In genomic region chr4:152594981-152595916, GRCh38 we compare ENCODE assay signal across 8 cellular contexts. TPM values are rescaled to one million over a fixed set of nuclear protein-coding genes. Genes with fewer than 3 reads are reported as not detected.
A peak's percentile ranks its signal among the peaks of the same experiment; 100 is the strongest.
DNase-seq lines count a peak whose midpoint lies in the region; ATAC-seq, FAIRE-seq and TF ChIP-seq lines count a peak whose summit lies in the region.

No MANE protein-coding gene starts in this region.

- H3F3A ChIP-seq in OCI-LY1 (ENCODE audit: insufficient read depth, low read length) = no peaks in the 10 kb centered on the region; the same call in 1 of the 2 replicates

- ATAC-seq in GM21367 (IDR thresholded peaks at IDR 0.05; ENCODE audit: unreplicated experiment) (peak; percentile 75), HG03378 (IDR thresholded peaks at IDR 0.05; ENCODE audit: unreplicated experiment) (peak; percentile 87), upper lobe of right lung (no peak)
- no peak for ATAC-seq in effector memory CD8-positive, alpha-beta T cell (replicated peaks)

- peak overlapping the region; percentile 53; the same call in 1 of the 2 replicates for H3K9ac ChIP-seq in OCI-LY1 (ENCODE audit: low read length)

- no peak overlapping the region for H2AFZ ChIP-seq in OCI-LY1 (ENCODE audit: low read length)

- no peak overlapping the region for H3K27ac Mint-ChIP-seq in effector memory CD8-positive, alpha-beta T cell

- H3K4me3 ChIP-seq in OCI-LY1 (ENCODE audit: low read depth, low read length, poor library complexity, severe bottlenecking) (peak overlapping the region; percentile 42), upper lobe of right lung (no peak overlapping the region)

- no peaks in the 10 kb centered on the region for H4K20me1 ChIP-seq in OCI-LY1 (ENCODE audit: insufficient read depth, low read length)

- H3K36me3 ChIP-seq in OCI-LY1 (ENCODE audit: insufficient read depth, low read length) (no peaks in the 10 kb centered on the region), upper lobe of right lung (no peaks in the 10 kb centered on the region)

- peaks cover 14 to 16% of the 10 kb centered on the region in 2 donors for H3K27me3 Mint-ChIP-seq in effector memory CD8-positive, alpha-beta T cell

- H3K27me3 ChIP-seq in OCI-LY1 (ENCODE audit: insufficient read depth, low read length) (no peaks in the 10 kb centered on the region), upper lobe of right lung (no peaks in the 10 kb centered on the region)

- DNase-seq in D721Med (ENCODE audit: insufficient read length, low spot score) (no peak), H54 (ENCODE audit: insufficient read length, low spot score) (no peak), upper lobe of right lung (no peak)
- DNase-seq in effector memory CD8-positive, alpha-beta T cell = no peak
- DNase-seq in stimulated activated CD4-positive, alpha-beta T cell treated with anti-CD3 and anti-CD28 coated beads, Interleukin-15, amount 100 ng/mL, for 24 hours = no peak

- peak overlapping the region; percentile 97 for H3K27ac ChIP-seq in OCI-LY1 (ENCODE audit: low read depth, low read length, poor library complexity, severe bottlenecking)
- no peak overlapping the region for H3K27ac ChIP-seq in upper lobe of right lung

- peaks cover 3 to 10% of the 10 kb centered on the region in 2 donors for H3K4me1 Mint-ChIP-seq in effector memory CD8-positive, alpha-beta T cell (ENCODE audit: low read depth in 2 of 2)

- H3K79me2 ChIP-seq in OCI-LY1 (ENCODE audit: insufficient read depth, low read length) = no peaks in the 10 kb centered on the region

- FAIRE-seq in D721Med (lab: Jason Lieb, UNC) (peak; percentile 56), H54 (lab: Jason Lieb, UNC) (no peak)

- no peak overlapping the region for H3K4me3 Mint-ChIP-seq in effector memory CD8-positive, alpha-beta T cell

- no peak for TF ChIP-seq POLR2A in H54 (IDR thresholded peaks at IDR 0.05; ENCODE audit: low read depth, low read length)

- H3K4me2 ChIP-seq in OCI-LY1 (ENCODE audit: low read length) = peak overlapping the region; percentile 54

- no peaks in the 10 kb centered on the region for H3K9me3 Mint-ChIP-seq in effector memory CD8-positive, alpha-beta T cell

- H3K36me3 Mint-ChIP-seq in effector memory CD8-positive, alpha-beta T cell (ENCODE audit: insufficient read depth) = no peaks in the 10 kb centered on the region

- TF ChIP-seq CTCF in D721Med (IDR thresholded peaks at IDR 0.05; ENCODE audit: insufficient read depth, missing control alignments) (no peak), OCI-LY1 (IDR thresholded peaks at IDR 0.05; ENCODE audit: low read length) (no peak), upper lobe of right lung (IDR thresholded peaks at IDR 0.05) (no peak)

- no peaks in the 10 kb centered on the region for H3K9me2 ChIP-seq in OCI-LY1 (ENCODE audit: low read depth, low read length)

- intact Hi-C loops in upper lobe of right lung (cut with DNase I) = no loop called here

- H3K9me3 ChIP-seq in OCI-LY1 (ENCODE audit: low read length) = no peaks in the 10 kb centered on the region
- no peaks in the 10 kb centered on the region for H3K9me3 ChIP-seq in upper lobe of right lung

- peaks cover 81% of the 10 kb centered on the region for H3K4me1 ChIP-seq in OCI-LY1 (ENCODE audit: insufficient read depth, low read length, severe bottlenecking)
- H3K4me1 ChIP-seq in upper lobe of right lung = no peaks in the 10 kb centered on the region

RNA-seq across cellular contexts. Expression of gene FBXW7, which starts 59.4 kb away (rescaled TPM):
- 47.2 TPM for total RNA-seq in upper lobe of right lung

Comparison
In these comparisons a context has a peak if more than half of its experiments do, and no peak if none do; other contexts are left out.
1. ATAC-seq: peak in GM21367 (single experiment) and HG03378 (single experiment); none in upper lobe of right lung (single experiment) and effector memory CD8-positive, alpha-beta T cell (single experiment).